In the genomic region with DNA sequence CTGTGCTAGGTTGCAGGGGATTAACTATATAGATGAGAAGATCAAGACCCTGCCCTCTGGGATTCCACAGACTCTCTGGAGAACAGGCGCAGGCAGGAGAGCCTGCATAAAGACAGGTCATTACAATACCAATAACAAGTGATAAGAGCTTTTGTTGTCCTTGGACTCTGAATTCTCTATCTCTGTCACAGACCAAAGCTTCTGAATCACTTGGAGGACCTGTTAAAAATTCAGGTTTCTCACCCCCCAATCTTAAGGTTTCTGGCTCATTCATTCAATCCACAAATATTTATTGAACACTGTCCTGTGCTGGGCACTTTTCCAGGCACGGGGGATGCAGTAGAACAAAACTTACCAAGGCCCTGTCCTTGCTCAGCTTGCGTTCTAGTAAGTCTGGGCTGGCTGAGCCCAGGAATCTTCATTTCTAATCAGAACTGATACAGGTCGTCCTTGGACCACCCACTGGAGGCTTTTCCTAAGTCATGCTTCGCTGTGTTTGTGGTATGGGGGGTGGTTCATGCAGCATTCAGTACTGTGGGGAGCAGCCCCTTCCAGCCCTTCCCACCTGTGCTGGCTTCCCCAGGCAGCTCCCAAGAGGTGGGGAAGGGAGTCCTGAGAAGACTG, we compare ENCODE assay signal across 9 cellular contexts.
DNase-seq lines count a peak whose midpoint lies in the region; ATAC-seq and TF ChIP-seq lines count a peak whose summit lies in the region.
"Had no signal": no experiment of that assay in that cellular context is flagged by ENCODE, and none has a peak within 500 bp of the region (broad histone marks: within the 10 kb centered on the region; RNA-seq: fewer than 3 reads in every experiment).

No MANE protein-coding gene starts in this region.

- H3K9me3 Mint-ChIP-seq in activated naive CD4-positive, alpha-beta T cell treated with anti-CD3 and anti-CD28 coated beads, Interleukin-2, amount 10 ng/mL, durations not matched to agents 7 days and 5 days: no peaks in the 10 kb centered on the region
- no peaks in the 10 kb centered on the region for H3K9me3 Mint-ChIP-seq in stimulated activated naive B cell treated with anti-CD40 and anti-IgM and Interleukin-4, amounts not matched to agents 10 μg/mL and 1 μg/mL and 100 μg/mL, for 72 hours

- H3K79me2 ChIP-seq in SU-DHL-6 (ENCODE audit: insufficient read depth, low read length): no peaks in the 10 kb centered on the region

- peak overlapping the region; percentile 76 for H3K4me3 Mint-ChIP-seq in activated naive CD4-positive, alpha-beta T cell treated with anti-CD3 and anti-CD28 coated beads, Interleukin-2, amount 10 ng/mL, durations not matched to agents 7 days and 5 days
- H3K4me3 Mint-ChIP-seq in stimulated activated naive B cell treated with anti-CD40 and anti-IgM and Interleukin-4, amounts not matched to agents 10 μg/mL and 1 μg/mL and 100 μg/mL, for 72 hours: peak overlapping the region; percentile 82 to 85

- H4K20me1 ChIP-seq in SU-DHL-6 (ENCODE audit: low read depth, low read length): no peaks in the 10 kb centered on the region

- H3K4me3 ChIP-seq in SU-DHL-6 (ENCODE audit: insufficient read depth, low read length, poor library complexity, severe bottlenecking) (no peak overlapping the region), epithelial cell of esophagus (ENCODE audit: low read length) (peak overlapping the region; percentile 80)

- CTCF ChIA-PET in activated naive CD4-positive, alpha-beta T cell treated with anti-CD3 and anti-CD28 coated beads, Interleukin-2, amount 10 ng/mL, durations not matched to agents 7 days and 5 days (lab: Charles Lee): interaction anchor here (1.0 to 15.1 kb wide), 7 partner anchors 11 to 103 kb away, joined by 3 to 220 read pairs (median 9); a partner anchor contains a TSS

- H3K27me3 ChIP-seq in SU-DHL-6 (ENCODE audit: low read length): no peaks in the 10 kb centered on the region

- no peaks in the 10 kb centered on the region for H3K9me3 ChIP-seq in SU-DHL-6 (ENCODE audit: insufficient read depth, low read length)

- H3K4me1 Mint-ChIP-seq in activated naive CD4-positive, alpha-beta T cell treated with anti-CD3 and anti-CD28 coated beads, Interleukin-2, amount 10 ng/mL, durations not matched to agents 7 days and 5 days: peaks cover 36% of the 10 kb centered on the region
- peaks cover 37 to 53% of the 10 kb centered on the region in 2 donors for H3K4me1 Mint-ChIP-seq in stimulated activated naive B cell treated with anti-CD40 and anti-IgM and Interleukin-4, amounts not matched to agents 10 μg/mL and 1 μg/mL and 100 μg/mL, for 72 hours

- H3K27me3 Mint-ChIP-seq in activated naive CD4-positive, alpha-beta T cell treated with anti-CD3 and anti-CD28 coated beads, Interleukin-2, amount 10 ng/mL, durations not matched to agents 7 days and 5 days: no peaks in the 10 kb centered on the region
- peaks cover 0 to 4% of the 10 kb centered on the region in 2 donors for H3K27me3 Mint-ChIP-seq in stimulated activated naive B cell treated with anti-CD40 and anti-IgM and Interleukin-4, amounts not matched to agents 10 μg/mL and 1 μg/mL and 100 μg/mL, for 72 hours

- DNase-seq in activated naive CD4-positive, alpha-beta T cell treated with anti-CD3 and anti-CD28 coated beads, Interleukin-2, amount 10 ng/mL, durations not matched to agents 7 days and 5 days: no peak
- no peak for DNase-seq in activated naive CD4-positive, alpha-beta T cell treated with anti-CD3 and anti-CD28 coated beads, Interleukin-2, amount 50 U/mL, for 16 hours
- DNase-seq in epithelial cell of esophagus (ENCODE audit: low read depth) (no peak), retina (no peak), amniotic stem cell (lab: John Stamatoyannopoulos, UW) (no peak)
- DNase-seq in stimulated activated naive B cell treated with anti-CD40 and anti-IgM and Interleukin-4, amounts not matched to agents 10 μg/mL and 1 μg/mL and 100 μg/mL, for 72 hours: no peak
- DNase-seq: hypothalamus had no signal

- H2AFZ ChIP-seq in SU-DHL-6 (ENCODE audit: low read depth, low read length, severe bottlenecking): no peak overlapping the region

- H3K4me2 ChIP-seq in SU-DHL-6 (ENCODE audit: low read depth, low read length, poor library complexity, severe bottlenecking): peak overlapping the region; percentile 73

- ATAC-seq in stimulated activated naive B cell treated with anti-CD40 and anti-IgM and Interleukin-4, amounts not matched to agents 10 μg/mL and 1 μg/mL and 100 μg/mL, for 72 hours (replicated peaks): no peak
- no peak for ATAC-seq in GM18520 (IDR thresholded peaks at IDR 0.05; ENCODE audit: unreplicated experiment)

- no peaks in the 10 kb centered on the region for H3K9me2 ChIP-seq in SU-DHL-6 (replicated peaks; ENCODE audit: insufficient read depth, low read length)

- peaks cover 7% of the 10 kb centered on the region; the same call in 1 of the 2 replicates for H3F3A ChIP-seq in SU-DHL-6 (ENCODE audit: insufficient read depth)

- peaks cover 21% of the 10 kb centered on the region for H3K36me3 Mint-ChIP-seq in activated naive CD4-positive, alpha-beta T cell treated with anti-CD3 and anti-CD28 coated beads, Interleukin-2, amount 10 ng/mL, durations not matched to agents 7 days and 5 days
- peaks cover 22 to 34% of the 10 kb centered on the region in 2 donors for H3K36me3 Mint-ChIP-seq in stimulated activated naive B cell treated with anti-CD40 and anti-IgM and Interleukin-4, amounts not matched to agents 10 μg/mL and 1 μg/mL and 100 μg/mL, for 72 hours

- H3K27ac ChIP-seq in SU-DHL-6 (ENCODE audit: low read depth, low read length): no peak overlapping the region

- H3K27ac Mint-ChIP-seq in activated naive CD4-positive, alpha-beta T cell treated with anti-CD3 and anti-CD28 coated beads, Interleukin-2, amount 10 ng/mL, durations not matched to agents 7 days and 5 days: peak overlapping the region; percentile 38
- H3K27ac Mint-ChIP-seq in stimulated activated naive B cell treated with anti-CD40 and anti-IgM and Interleukin-4, amounts not matched to agents 10 μg/mL and 1 μg/mL and 100 μg/mL, for 72 hours: no peak overlapping the region

- peak overlapping the region; percentile 79; the same call in 1 of the 2 replicates for H3K9ac ChIP-seq in SU-DHL-6 (ENCODE audit: low read length)

- no peaks in the 10 kb centered on the region for H3K36me3 ChIP-seq in SU-DHL-6 (ENCODE audit: low read length)

- TF ChIP-seq CTCF in SU-DHL-6 (IDR thresholded peaks at IDR 0.05; ENCODE audit: insufficient read depth, low read length, poor library complexity, severe bottlenecking): no peak
- no peak for TF ChIP-seq CTCF in epithelial cell of esophagus (IDR thresholded peaks at IDR 0.05; ENCODE audit: insufficient read depth, low read depth, low read length, missing control alignments)
